In the genomic region with DNA sequence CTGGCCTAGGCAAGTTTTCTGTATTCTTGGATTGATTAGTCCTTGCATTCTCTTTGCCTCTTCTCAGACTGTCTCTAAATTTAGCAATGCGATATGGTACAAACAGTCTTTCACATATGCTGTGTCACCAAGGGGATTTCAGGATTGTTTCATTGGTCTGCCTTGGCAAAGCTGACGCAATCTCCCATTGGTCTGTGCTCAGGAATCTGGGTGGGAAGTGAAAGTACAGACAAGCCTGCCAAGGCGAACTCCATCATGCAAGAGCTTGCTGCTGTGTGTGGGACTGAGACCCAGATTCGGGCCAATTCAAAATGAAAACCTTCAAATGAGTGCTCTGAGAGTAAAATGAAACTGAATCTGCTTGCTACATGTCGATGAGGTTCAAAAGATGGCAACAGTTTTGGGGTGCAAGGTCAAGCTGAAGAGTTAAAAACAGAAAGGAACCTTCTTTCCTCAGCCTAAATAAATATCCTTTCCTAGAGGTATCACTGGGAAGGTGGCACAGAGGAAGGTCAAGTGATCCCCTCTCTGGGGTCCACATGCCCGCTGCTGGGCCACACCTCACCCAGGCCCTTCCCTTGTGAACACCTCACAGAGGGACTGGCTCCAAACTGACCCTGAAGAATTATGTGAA, we compare ENCODE assay signal across 9 cellular contexts.
DNase-seq lines count a peak whose midpoint lies in the region; ATAC-seq and TF ChIP-seq lines count a peak whose summit lies in the region.
"Had no signal": no experiment of that assay in that cellular context is flagged by ENCODE, and none has a peak within 500 bp of the region (broad histone marks: within the 10 kb centered on the region; RNA-seq: fewer than 3 reads in every experiment).

No MANE protein-coding gene starts in this region.

- ATAC-seq in HG03139 (IDR thresholded peaks at IDR 0.05; ENCODE audit: unreplicated experiment), result peak; percentile 82

- H3K36me3 ChIP-seq in esophagus squamous epithelium, result no peaks in the 10 kb centered on the region
- H3K36me3 ChIP-seq in parathyroid adenoma (ENCODE audit: control insufficient read depth, insufficient read depth, low read length), result no peaks in the 10 kb centered on the region

- no peak for TF ChIP-seq CTCF in esophagus squamous epithelium (IDR thresholded peaks at IDR 0.05)
- TF ChIP-seq CTCF in parathyroid adenoma (IDR thresholded peaks at IDR 0.05), result no peak

- H3K4me3 ChIP-seq in esophagus squamous epithelium, result peak overlapping the region in 2 of 4 donors; percentile 11 to 39
- H3K4me3 ChIP-seq in parathyroid adenoma (ENCODE audit: low read depth, low read length), result no peak overlapping the region

- H3K9ac ChIP-seq in parathyroid adenoma, result no peak overlapping the region

- intact Hi-C loops in esophagus squamous epithelium (cut with DNase I), result no loop called here

- peak in 1 of 4 donors; percentile 13 for TF ChIP-seq POLR2A in esophagus squamous epithelium (IDR thresholded peaks at IDR 0.05)

- 16 to 24% methylated on average over 6 of the region's 6 CpGs for WGBS in esophagus squamous epithelium, 2 donors

- H3K4me2 ChIP-seq in parathyroid adenoma (ENCODE audit: low read length), result no peak overlapping the region

- peak overlapping the region; percentile 74 to 88 (median 86) for H3K27ac ChIP-seq in esophagus squamous epithelium
- peak overlapping the region; percentile 34 for H3K27ac ChIP-seq in parathyroid adenoma
- H3K27ac ChIP-seq: HL-60 had no signal

- DNase-seq in AG20443 (ENCODE audit: low spot score) (peak; percentile 88), GM19238 (ENCODE audit: insufficient read length, low spot score) (peak; percentile 19), T-helper 2 cell (peak in 3 of 5 experiments; percentile 4 to 76 (median 7)), esophagus squamous epithelium (lab: John Stamatoyannopoulos, UW) (no peak), NCI-H1436 (lab: John Stamatoyannopoulos, UW) (no peak), germinal center (ENCODE audit: low spot score) (no peak)

- H3K9me3 ChIP-seq in esophagus squamous epithelium, result no peaks in the 10 kb centered on the region
- H3K9me3 ChIP-seq in parathyroid adenoma (ENCODE audit: control insufficient read depth, low read length), result no peaks in the 10 kb centered on the region

- H2AFZ ChIP-seq in parathyroid adenoma, result no peak overlapping the region

- no peaks in the 10 kb centered on the region for H3K79me2 ChIP-seq in parathyroid adenoma

- H3K4me1 ChIP-seq in esophagus squamous epithelium (peaks cover 19 to 51% (median 30%) of the 10 kb centered on the region in 3 donors), parathyroid adenoma (no peaks in the 10 kb centered on the region)

- H3K27me3 ChIP-seq in esophagus squamous epithelium (no peaks in the 10 kb centered on the region), parathyroid adenoma (ENCODE audit: control insufficient read depth, insufficient read depth, low read length) (no peaks in the 10 kb centered on the region)

Comparison
In these comparisons a context has a peak if more than half of its experiments do, and no peak if none do; other contexts are left out.
1. DNase-seq: peak in AG20443 (single experiment), GM19238 (single experiment) and T-helper 2 cell (3 of 5); none in esophagus squamous epithelium (single experiment), NCI-H1436 (single experiment) and germinal center (single experiment).